Comparison of ENCODE assay signal across 16 cellular contexts in genomic region chr16:67190448-67191399, GRCh38. TPM values are rescaled to one million over a fixed set of nuclear protein-coding genes. Genes with fewer than 3 reads are reported as not detected.
DNase-seq lines count a peak whose midpoint lies in the region; ATAC-seq and TF ChIP-seq lines count a peak whose summit lies in the region.
"Had no signal": no experiment of that assay in that cellular context is flagged by ENCODE, and none has a peak within 500 bp of the region (broad histone marks: within the 10 kb centered on the region; RNA-seq: fewer than 3 reads in every experiment).

No MANE protein-coding gene starts in this region.

- WGBS in upper lobe of left lung, 2 donors, result 71 to 72% methylated on average over 13 of the region's 13 CpGs

- peak overlapping the region; percentile 3 to 10 for H3K27ac ChIP-seq in right atrium auricular region
- peak overlapping the region; percentile 38 to 89 (median 48) for H3K27ac ChIP-seq in upper lobe of left lung
- H3K27ac ChIP-seq: body of pancreas, ovary had no signal

- H3K27me3 ChIP-seq in right atrium auricular region, result no peaks in the 10 kb centered on the region
- no peaks in the 10 kb centered on the region for H3K27me3 ChIP-seq in upper lobe of left lung
- H3K27me3 ChIP-seq: body of pancreas, esophagus squamous epithelium, ovary had no signal

- no peaks in the 10 kb centered on the region for H3K9me3 ChIP-seq in right atrium auricular region
- H3K9me3 ChIP-seq in upper lobe of left lung, result no peaks in the 10 kb centered on the region
- H3K9me3 ChIP-seq: body of pancreas, esophagus squamous epithelium, ovary had no signal

- H3K36me3 ChIP-seq in right atrium auricular region (peaks cover 24% of the 10 kb centered on the region), upper lobe of left lung (peaks cover 10 to 27% (median 20%) of the 10 kb centered on the region in 4 donors)
- H3K36me3 ChIP-seq: ovary had no signal

- no peak for TF ChIP-seq CTCF in right atrium auricular region (IDR thresholded peaks at IDR 0.05)
- no peak for TF ChIP-seq CTCF in fibroblast of pulmonary artery (IDR thresholded peaks at IDR 0.05; ENCODE audit: low read length, missing control alignments)
- TF ChIP-seq CTCF in upper lobe of left lung (IDR thresholded peaks at IDR 0.05), result no peak

- no peak for TF ChIP-seq POLR2A in upper lobe of left lung (IDR thresholded peaks at IDR 0.05)

- no peak for TF ChIP-seq EP300 in upper lobe of left lung (IDR thresholded peaks at IDR 0.05)

- intact Hi-C loops in left ventricle myocardium superior (cut with micrococcal nuclease), result no loop called here

- no peak for ATAC-seq in left ventricle myocardium superior
- no peak for ATAC-seq in upper lobe of left lung (ENCODE audit: low FRiP score in 2 of 2)
- no peak for ATAC-seq in GM21390 (IDR thresholded peaks at IDR 0.05; ENCODE audit: unreplicated experiment)
- ATAC-seq in HG03135 (IDR thresholded peaks at IDR 0.05; ENCODE audit: unreplicated experiment), result no peak

- DNase-seq in right atrium auricular region (ENCODE audit: low spot score) (no peak), left ventricle myocardium superior (no peak), SHP77 (lab: John Stamatoyannopoulos, UW) (peak; percentile 24 to 33), fibroblast of pulmonary artery (ENCODE audit: low read depth) (peak; percentile 29), upper lobe of left lung (no peak), KG1 (lab: John Stamatoyannopoulos, UW) (no peak)
- DNase-seq: body of pancreas; CD8-positive, alpha-beta T cell; esophagus squamous epithelium; NCI-H1105; NCI-H524 treated with DMSO at 0.1 percent for 48 hours; ovary; stimulated activated CD4-positive, alpha-beta T cell treated with anti-CD3 and anti-CD28 coated beads, Interleukin-4, amount 100 ng/mL, for 1 hour had no signal

- peaks cover 0 to 29% of the 10 kb centered on the region in 2 donors for H3K4me1 ChIP-seq in right atrium auricular region
- H3K4me1 ChIP-seq in upper lobe of left lung, result peaks cover 25 to 51% (median 34%) of the 10 kb centered on the region in 4 donors

- no peak overlapping the region for H3K4me3 ChIP-seq in right atrium auricular region
- no peak overlapping the region for H3K4me3 ChIP-seq in fibroblast of pulmonary artery (replicated peaks; ENCODE audit: low read depth, low read length)
- peak overlapping the region in 3 of 4 donors; percentile 33 to 46 (median 37) for H3K4me3 ChIP-seq in upper lobe of left lung
- H3K4me3 ChIP-seq: body of pancreas had no signal

RNA-seq across cellular contexts. Expression of gene EXOC3L1, which starts 0.8 kb away (rescaled TPM):
- 1 to 10 TPM; 2.2 to 2.5 TPM for total RNA-seq in right atrium auricular region
- total RNA-seq in left ventricle myocardium superior, result 4.1 TPM
- 10 to 100 TPM in 4 of 6 donors, 1 to 10 TPM in 2; 4.6 to 20.8 (median 10.8) TPM for total RNA-seq in upper lobe of left lung
- total RNA-seq: CD8-positive, alpha-beta T cell; GM12878 had no signal

RNA-seq across cellular contexts. Expression of gene E2F4, which starts 1.2 kb away (rescaled TPM):
- total RNA-seq in right atrium auricular region (10 to 100 TPM; 53.8 to 70.3 TPM), left ventricle myocardium superior (35.7 TPM), upper lobe of left lung (100 to 1,000 TPM in 1 of 6 donors, 10 to 100 TPM in 5; 55.7 to 124 (median 85.4) TPM)

RNA-seq across cellular contexts. Expression of gene MATCAP1, which starts 7.0 kb away (rescaled TPM):
- 1 to 10 TPM; 4.2 to 7.8 TPM for total RNA-seq in right atrium auricular region
- 12.4 TPM for total RNA-seq in left ventricle myocardium superior
- 100 to 1,000 TPM in 1 of 6 donors, 10 to 100 TPM in 4, 1 to 10 TPM in 1; 9.1 to 147 (median 31.1) TPM for total RNA-seq in upper lobe of left lung

RNA-seq across cellular contexts. Expression of gene ELMO3, which starts 8.2 kb away (rescaled TPM):
- 1 to 10 TPM in 1 of 2 donors, under 1 TPM in 1; 0.37 to 2.2 TPM for total RNA-seq in right atrium auricular region
- total RNA-seq in left ventricle myocardium superior, result 0.79 TPM
- total RNA-seq in upper lobe of left lung, result 10 to 100 TPM; 17.4 to 26.2 (median 24.4) TPM

RNA-seq across cellular contexts. Expression of gene NOL3, which starts 20.4 kb away (rescaled TPM):
- total RNA-seq in right atrium auricular region (100 to 1,000 TPM in 1 of 2 donors, 10 to 100 TPM in 1; 87.5 to 103 TPM), left ventricle myocardium superior (125 TPM), upper lobe of left lung (100 to 1,000 TPM in 1 of 6 donors, 10 to 100 TPM in 5; 36.5 to 135 (median 58.0) TPM)

Comparison
In these comparisons a context has a peak if more than half of its experiments do, and no peak if none do; other contexts are left out.
1. DNase-seq: peak in SHP77 (2 of 2) and fibroblast of pulmonary artery (single experiment); none in right atrium auricular region (single experiment), left ventricle myocardium superior (single experiment), upper lobe of left lung (0 of 2) and KG1 (single experiment).
2. H3K4me3 ChIP-seq: peak in upper lobe of left lung (3 of 4); none in right atrium auricular region (0 of 2) and fibroblast of pulmonary artery (single experiment).